19 cellular contexts compared by ENCODE assay signal in the genomic region with DNA sequence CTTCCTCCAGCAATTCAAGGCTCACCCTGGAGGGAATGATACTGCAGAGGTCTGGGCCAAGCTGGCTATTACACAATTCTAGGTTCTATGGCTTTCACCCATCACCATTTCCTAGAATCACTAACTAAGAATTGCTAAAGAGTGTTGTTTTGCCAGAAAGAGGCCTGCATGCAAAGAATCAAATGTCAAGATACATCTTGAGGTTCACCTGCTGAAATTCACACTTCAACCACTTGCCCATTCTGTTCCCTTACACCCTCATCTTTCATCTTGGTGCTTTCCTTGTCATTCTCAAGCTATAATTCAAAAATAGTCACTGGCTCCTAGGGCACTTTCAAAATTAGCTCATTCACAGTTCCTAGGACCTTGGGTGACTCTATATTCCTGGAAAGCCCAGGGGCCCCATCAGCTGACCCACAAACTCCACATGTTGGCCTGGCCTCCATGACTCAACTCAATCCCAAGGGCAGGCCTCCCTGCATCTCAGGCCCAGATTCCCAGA. TPM values are rescaled to one million over a fixed set of nuclear protein-coding genes. Genes with fewer than 3 reads are reported as not detected.
DNase-seq lines count a peak whose midpoint lies in the region; ATAC-seq, FAIRE-seq and TF ChIP-seq lines count a peak whose summit lies in the region.
"Had no signal": no experiment of that assay in that cellular context is flagged by ENCODE, and none has a peak within 500 bp of the region (broad histone marks: within the 10 kb centered on the region; RNA-seq: fewer than 3 reads in every experiment).

No MANE protein-coding gene starts in this region.

- H3K36me3 ChIP-seq in GM12878 (ENCODE audit: control insufficient read depth in 2 of 2, insufficient read depth in 2 of 2, low read length in 1 of 2) (no peaks in the 10 kb centered on the region), liver (ENCODE audit: control insufficient read depth in 4 of 4, insufficient read depth in 3 of 4, low read depth in 1 of 4, low read length in 3 of 4) (peaks cover 0 to 1% (median 0%) of the 10 kb centered on the region in 4 donors)
- H3K36me3 ChIP-seq: colonic mucosa, pancreas, uterus had no signal

- BruUV-seq in GM12878 (replicated peaks; lab: Mats Ljungman, UMichigan): no TSS peak

- intact Hi-C loops in natural killer cell (cut with micrococcal nuclease) (no loop called here), GM12878 (cut with micrococcal nuclease; ENCODE audit: unreplicated experiment) (no loop called here)

- TF ChIP-seq POLR2A in GM12878 (IDR thresholded peaks at IDR 0.05; ENCODE audit: low read depth, low read length): no peak

- H4K20me1 ChIP-seq in GM12878 (ENCODE audit: control insufficient read depth, insufficient read depth): no peaks in the 10 kb centered on the region

- POLR2A ChIA-PET in GM12878 (lab: Charles Lee) (interaction anchor here (0.6 to 1.3 kb wide), 3 partner anchors 9 to 46 kb away, joined by 4 to 7 read pairs (median 5); no protein-coding TSS in a partner anchor), WTC11 (lab: Charles Lee) (no interaction called here)

- H3K9me3 Mint-ChIP-seq in natural killer cell treated with Interleukin-12 subunit alpha and Interleukin-12 subunit beta and Interleukin-15 and Interleukin-18, amount 100 ng/mL, for 72 hours: no peaks in the 10 kb centered on the region
- H3K9me3 Mint-ChIP-seq in natural killer cell: no peaks in the 10 kb centered on the region
- no peaks in the 10 kb centered on the region for H3K9me3 Mint-ChIP-seq in WTC11
- H3K9me3 Mint-ChIP-seq: activated CD4-positive, alpha-beta memory T cell treated with anti-CD3 and anti-CD28 coated beads for 36 hours had no signal

- in situ Hi-C loops in GM12878 (cut with MboI): no loop called here

- H3K27ac ChIP-seq in GM12878 (ENCODE audit: control insufficient read depth, insufficient read depth): no peak overlapping the region
- no peak overlapping the region for H3K27ac ChIP-seq in liver (ENCODE audit: low read depth in 1 of 2, low read length in 2 of 2)
- H3K27ac ChIP-seq: colonic mucosa, pancreas, PC-9 had no signal

- CTCF ChIA-PET in GM12878 (lab: Yijun Ruan, JAX) (interaction anchor here (0.5 to 18.7 kb wide), 3 partner anchors 228 to 285 kb away, joined by 3 to 567 read pairs (median 3); no protein-coding TSS in a partner anchor), WTC11 (lab: Charles Lee) (interaction anchor here (0.6 to 1.0 kb wide), 2 partner anchors 143 to 299 kb away, joined by 3 read pairs; no protein-coding TSS in a partner anchor)

- H3K36me3 Mint-ChIP-seq in natural killer cell treated with Interleukin-12 subunit alpha and Interleukin-12 subunit beta and Interleukin-15 and Interleukin-18, amount 100 ng/mL, for 72 hours: no peaks in the 10 kb centered on the region
- H3K36me3 Mint-ChIP-seq in natural killer cell: no peaks in the 10 kb centered on the region
- no peaks in the 10 kb centered on the region for H3K36me3 Mint-ChIP-seq in WTC11
- H3K36me3 Mint-ChIP-seq: activated CD4-positive, alpha-beta memory T cell treated with anti-CD3 and anti-CD28 coated beads for 36 hours had no signal

- TF ChIP-seq EP300 in GM12878 (IDR thresholded peaks at IDR 0.05; ENCODE audit: borderline replicate concordance in 1 of 2, control insufficient read depth in 1 of 2, low read depth in 2 of 2, low read length in 2 of 2): no peak

- H3K27me3 ChIP-seq in GM12878 (replicated peaks in 1 of 2; ENCODE audit: control insufficient read depth in 2 of 2, insufficient read depth in 2 of 2, low read length in 1 of 2) (no peaks in the 10 kb centered on the region), liver (ENCODE audit: control insufficient read depth in 4 of 4, insufficient read depth in 4 of 4, low read length in 3 of 4) (no peaks in the 10 kb centered on the region)
- H3K27me3 ChIP-seq: colonic mucosa, pancreas, uterus had no signal

- H3K27me3 Mint-ChIP-seq in natural killer cell treated with Interleukin-12 subunit alpha and Interleukin-12 subunit beta and Interleukin-15 and Interleukin-18, amount 100 ng/mL, for 72 hours: peaks cover 12 to 19% of the 10 kb centered on the region in 2 donors
- H3K27me3 Mint-ChIP-seq in natural killer cell (ENCODE audit: low read depth in 2 of 2): peaks cover 12 to 32% of the 10 kb centered on the region in 2 donors
- peaks cover under 1% of the 10 kb centered on the region; the same call in 1 of the 2 replicates for H3K27me3 Mint-ChIP-seq in WTC11 (ENCODE audit: low read depth)

- H2AFZ ChIP-seq in GM12878 (ENCODE audit: control insufficient read depth, low read depth, low read length): no peak overlapping the region
- H2AFZ ChIP-seq: PC-9 had no signal

- H3K4me3 Mint-ChIP-seq in natural killer cell treated with Interleukin-12 subunit alpha and Interleukin-12 subunit beta and Interleukin-15 and Interleukin-18, amount 100 ng/mL, for 72 hours: peak overlapping the region; percentile 24
- H3K4me3 Mint-ChIP-seq in natural killer cell (no peak overlapping the region), WTC11 (no peak overlapping the region)
- H3K4me3 Mint-ChIP-seq: activated CD4-positive, alpha-beta memory T cell treated with anti-CD3 and anti-CD28 coated beads for 36 hours had no signal

- H3K27ac Mint-ChIP-seq in natural killer cell treated with Interleukin-12 subunit alpha and Interleukin-12 subunit beta and Interleukin-15 and Interleukin-18, amount 100 ng/mL, for 72 hours: peak overlapping the region; percentile 71 to 86
- no peak overlapping the region for H3K27ac Mint-ChIP-seq in natural killer cell
- H3K27ac Mint-ChIP-seq in WTC11: no peak overlapping the region
- H3K27ac Mint-ChIP-seq: activated CD4-positive, alpha-beta memory T cell treated with anti-CD3 and anti-CD28 coated beads for 36 hours had no signal

- H3K4me2 ChIP-seq in GM12878 (ENCODE audit: control insufficient read depth, insufficient read depth): no peak overlapping the region
- H3K4me2 ChIP-seq: PC-9 had no signal

- peaks cover 57% of the 10 kb centered on the region for H3K79me2 ChIP-seq in GM12878 (ENCODE audit: control insufficient read depth, insufficient read depth, low read length)

- H3K4me3 ChIP-seq in GM12878 (no peak overlapping the region), liver (ENCODE audit: low read depth in 1 of 3, low read length in 3 of 3) (no peak overlapping the region)
- H3K4me3 ChIP-seq: colonic mucosa, pancreas, PC-9, uterus had no signal

- RAD21 ChIA-PET in GM12878 (lab: Charles Lee; ENCODE audit: unreplicated experiment): interaction anchor here (0.6 to 11.9 kb wide), 6 partner anchors 27 to 979 kb away, joined by 3 to 262 read pairs (median 6); no protein-coding TSS in a partner anchor

- no peaks in the 10 kb centered on the region for H3K9me3 ChIP-seq in GM12878 (replicated peaks; ENCODE audit: control insufficient read depth, insufficient read depth, low read length)
- H3K9me3 ChIP-seq in liver (ENCODE audit: control insufficient read depth in 4 of 4, low read length in 3 of 4): no peaks in the 10 kb centered on the region
- H3K9me3 ChIP-seq: colonic mucosa, pancreas, uterus had no signal

- H3K4me1 Mint-ChIP-seq in natural killer cell treated with Interleukin-12 subunit alpha and Interleukin-12 subunit beta and Interleukin-15 and Interleukin-18, amount 100 ng/mL, for 72 hours (ENCODE audit: low read depth in 2 of 2): peaks cover 14 to 18% of the 10 kb centered on the region in 2 donors
- H3K4me1 Mint-ChIP-seq in natural killer cell: peaks cover 0 to 6% of the 10 kb centered on the region in 2 donors
- H3K4me1 Mint-ChIP-seq in WTC11: peaks cover 35% of the 10 kb centered on the region

- SMC1A ChIA-PET in GM12878 (lab: Charles Lee; ENCODE audit: uncharacterized antibody, unreplicated experiment): interaction anchor here (0.8 to 18.1 kb wide), 6 partner anchors 9 to 231 kb away, joined by 3 to 362 read pairs (median 8); no protein-coding TSS in a partner anchor

- TF ChIP-seq CTCF in natural killer cell (IDR thresholded peaks at IDR 0.05) (no peak), GM12878 (IDR thresholded peaks at IDR 0.05 in 2 of 3, conservative IDR thresholded peaks at IDR 0.05 in 1 of 3; ENCODE audit: control insufficient read depth in 2 of 3, extremely low read depth in 1 of 3, insufficient read depth in 1 of 3, low read depth in 3 of 3, low read length in 3 of 3) (no peak), liver (IDR thresholded peaks at IDR 0.05; ENCODE audit: low read depth, low read length, missing input control) (no peak), WTC11 (IDR thresholded peaks at IDR 0.05) (no peak)

- FAIRE-seq in GM12878 (lab: Jason Lieb, UNC): peak; percentile 65
- FAIRE-seq: pancreas had no signal

- peak; percentile 65 for DNase-seq in natural killer cell treated with Interleukin-12 subunit alpha and Interleukin-12 subunit beta and Interleukin-15 and Interleukin-18, amount 100 ng/mL, for 72 hours (ENCODE audit: low spot score)
- no peak for DNase-seq in natural killer cell
- no peak for DNase-seq in GM12878 (ENCODE audit: low read depth, low spot score)
- DNase-seq in DMS53 treated with DMSO at 0.1 percent for 48 hours (lab: John Stamatoyannopoulos, UW; ENCODE audit: unreplicated experiment): no peak
- DNase-seq in mucosa of gallbladder (ENCODE audit: low spot score): no peak
- no peak for DNase-seq in WTC11 (ENCODE audit: low spot score)
- DNase-seq in activated effector memory CD4-positive, alpha-beta T cell treated with Interleukin-2 at 50 U/mL for 16 hours: no peak
- DNase-seq: activated CD4-positive, alpha-beta memory T cell treated with anti-CD3 and anti-CD28 coated beads for 36 hours; activated naive CD4-positive, alpha-beta T cell treated with anti-CD3 and anti-CD28 coated beads, Interleukin-2, amount 50 U/mL, for 16 hours; colonic mucosa; DMS 273 treated with DMSO at 0.1 percent for 48 hours; erythroblast; GOT3; mammary epithelial cell; NCI-H1092; pancreas; PC-9 had no signal

- H3K4me1 ChIP-seq in GM12878 (ENCODE audit: control insufficient read depth, insufficient read depth, low read length) (no peaks in the 10 kb centered on the region), liver (ENCODE audit: control insufficient read depth in 4 of 4, insufficient read depth in 4 of 4, low read length in 3 of 4) (peaks cover 4 to 29% (median 17%) of the 10 kb centered on the region in 4 donors)

- H3K9ac ChIP-seq in GM12878 (ENCODE audit: control insufficient read depth, insufficient read depth, low read length) (no peak overlapping the region), liver (ENCODE audit: low read depth in 1 of 2, low read length in 2 of 2) (no peak overlapping the region)

- TF ChIP-seq RAD21 in GM12878 (IDR thresholded peaks at IDR 0.05; ENCODE audit: insufficient read depth, low read depth, low read length) (no peak), liver (IDR thresholded peaks at IDR 0.05) (peak; percentile 17 to 25)

- peak; percentile 85 to 92 for ATAC-seq in natural killer cell treated with Interleukin-12 subunit alpha and Interleukin-12 subunit beta and Interleukin-15 and Interleukin-18, amount 100 ng/mL, for 72 hours
- ATAC-seq in natural killer cell (no peak), GM12878 (no peak), WTC11 (no peak)

RNA-seq across cellular contexts. Expression of a gene that starts 7.0 kb away (rescaled TPM):
- total RNA-seq in natural killer cell treated with Interleukin-12 subunit alpha and Interleukin-12 subunit beta and Interleukin-15 and Interleukin-18, amount 100 ng/mL, for 72 hours: 10 to 100 TPM; 18.7 to 31.9 TPM
- under 1 TPM in 2 of 3 donors, not detected in 1; 0.38 to 0.48 TPM for total RNA-seq in natural killer cell
- total RNA-seq in GM12878 (2013; cell fraction: nucleolus; rRNA removed): 108 and 115 TPM in 2 replicates
- total RNA-seq in GM12878 (2014; rRNA removed): 22.2 and 23.1 TPM in 2 replicates
- 17.5 and 19.7 TPM in 2 replicates for total RNA-seq in GM12878 (2014; rRNA removed; fragmentation: Illumina TruSeq; extraction: Trizol)
- 24.6 and 24.8 TPM in 2 replicates for total RNA-seq in GM12878 (2021)
- polyA plus RNA-seq in GM12878 (2011; ENCODE audit: low read depth): 4.4 TPM
- 12.1 and 18.8 TPM in 2 replicates for polyA plus RNA-seq in GM12878 (2011; rRNA removed)
- polyA plus RNA-seq in GM12878 (2011; cell fraction: cytosol; rRNA removed): 15.4 and 20.5 TPM in 2 replicates
- 18.9 and 19.3 TPM in 2 replicates for polyA plus RNA-seq in GM12878 (2011; cell fraction: nucleus; rRNA removed)
- 7.5 and 9.0 TPM in 2 replicates for polyA plus RNA-seq in GM12878 (2012)
- polyA plus RNA-seq in GM12878 (2014; fragmentation: Illumina TruSeq; extraction: Trizol): 19.8 and 23.3 TPM in 2 replicates
- polyA plus RNA-seq in GM12878 (2014; fragmentation: Nextera tagmentation; extraction: Ambion mirVana): 1 to 10 TPM; 2.7 to 3.1 TPM
- 10.6 and 12.5 TPM in 2 replicates for polyA plus RNA-seq in GM12878 (2014; rRNA removed)
- 10 to 100 TPM; 15.9 to 19.3 TPM for polyA plus RNA-seq in GM12878 (2016; fragmentation: Nextera tagmentation; extraction: Ambion mirVana)
- 43.5 and 47.3 TPM in 2 replicates for polyA minus RNA-seq in GM12878 (2011; rRNA and poly(A)+ RNA removed)
- 10.4 and 13.5 TPM in 2 replicates for polyA minus RNA-seq in GM12878 (2011; cell fraction: cytosol; rRNA and poly(A)+ RNA removed)
- polyA minus RNA-seq in GM12878 (2011; cell fraction: nucleus; rRNA and poly(A)+ RNA removed): 31.8 and 43.5 TPM in 2 replicates
- total RNA-seq in liver: 10 to 100 TPM in 1 of 2 donors, 1 to 10 TPM in 1; 8.8 to 31.5 TPM
- polyA plus RNA-seq in liver: 10 to 100 TPM in 1 of 2 donors, 1 to 10 TPM in 1; 4.8 to 13.5 TPM
- total RNA-seq in mucosa of gallbladder: 44.9 TPM
- 43.2 to 49.0 TPM (median 48.5 TPM) in 3 replicates for total RNA-seq in WTC11 (2021)

RNA-seq across cellular contexts. Expression of a gene that starts 49.3 kb away (rescaled TPM):
- 1 to 10 TPM; 1.9 to 2.7 TPM for total RNA-seq in natural killer cell treated with Interleukin-12 subunit alpha and Interleukin-12 subunit beta and Interleukin-15 and Interleukin-18, amount 100 ng/mL, for 72 hours
- total RNA-seq in natural killer cell: not detected
- total RNA-seq in GM12878 (2013; cell fraction: nucleolus; rRNA removed): not detected in 2 replicates
- total RNA-seq in GM12878 (2014; rRNA removed): 138 and 149 TPM in 2 replicates
- total RNA-seq in GM12878 (2014; rRNA removed; fragmentation: Illumina TruSeq; extraction: Trizol): 104 and 111 TPM in 2 replicates
- 102 and 107 TPM in 2 replicates for total RNA-seq in GM12878 (2021)
- polyA plus RNA-seq in GM12878 (2011; ENCODE audit: low read depth): 49.9 TPM
- polyA plus RNA-seq in GM12878 (2011; rRNA removed): 0.14 and 0.29 TPM in 2 replicates
- polyA plus RNA-seq in GM12878 (2011; cell fraction: cytosol; rRNA removed): 0.40 and 0.55 TPM in 2 replicates
- polyA plus RNA-seq in GM12878 (2011; cell fraction: nucleus; rRNA removed): 0.29 and 0.37 TPM in 2 replicates
- polyA plus RNA-seq in GM12878 (2012): 31.9 and 46.9 TPM in 2 replicates
- polyA plus RNA-seq in GM12878 (2014; fragmentation: Illumina TruSeq; extraction: Trizol): 130 and 178 TPM in 2 replicates
- polyA plus RNA-seq in GM12878 (2014; fragmentation: Nextera tagmentation; extraction: Ambion mirVana): 10 to 100 TPM; 41.2 to 84.3 TPM
- polyA plus RNA-seq in GM12878 (2014; rRNA removed): 142 and 153 TPM in 2 replicates
- polyA plus RNA-seq in GM12878 (2016; fragmentation: Nextera tagmentation; extraction: Ambion mirVana): 100 to 1,000 TPM; 169 to 175 TPM
- polyA minus RNA-seq in GM12878 (2011; rRNA and poly(A)+ RNA removed): not detected in 2 replicates
- polyA minus RNA-seq in GM12878 (2011; cell fraction: cytosol; rRNA and poly(A)+ RNA removed): not detected in 2 replicates
- not detected in 2 replicates for polyA minus RNA-seq in GM12878 (2011; cell fraction: nucleus; rRNA and poly(A)+ RNA removed)
- under 1 TPM; 0.51 to 0.75 TPM for total RNA-seq in liver
- polyA plus RNA-seq in liver: 1 to 10 TPM in 1 of 2 donors, under 1 TPM in 1; 0.65 to 2.6 TPM
- total RNA-seq in mucosa of gallbladder: 12.8 TPM
- total RNA-seq in WTC11 (2021): 487 to 548 TPM (median 488 TPM) in 3 replicates

Comparison
In these comparisons a context has a peak if more than half of its experiments do, and no peak if none do; other contexts are left out.
1. ATAC-seq: peak in natural killer cell treated with Interleukin-12 subunit alpha and Interleukin-12 subunit beta and Interleukin-15 and Interleukin-18, amount 100 ng/mL, for 72 hours (2 of 2); none in natural killer cell (0 of 3), GM12878 (single experiment) and WTC11 (single experiment).
2. H3K27ac Mint-ChIP-seq: peak in natural killer cell treated with Interleukin-12 subunit alpha and Interleukin-12 subunit beta and Interleukin-15 and Interleukin-18, amount 100 ng/mL, for 72 hours (2 of 2); none in natural killer cell (0 of 2) and WTC11 (single experiment).
3. RNA of a gene that starts 7.0 kb away (total RNA-seq): 43.2 to 49.0 TPM in WTC11, 44.9 TPM in mucosa of gallbladder (single experiment), 18.7 to 31.9 TPM in natural killer cell treated with Interleukin-12 subunit alpha and Interleukin-12 subunit beta and Interleukin-15 and Interleukin-18, amount 100 ng/mL, for 72 hours, 8.8 to 31.5 TPM in liver and 17.5 to 115 TPM in GM12878; 0.38 to 0.48 TPM in natural killer cell; every median in the first group is over 4 times any median in the second.